Comparison of ENCODE assay signal across 8 cellular contexts in the genomic region with DNA sequence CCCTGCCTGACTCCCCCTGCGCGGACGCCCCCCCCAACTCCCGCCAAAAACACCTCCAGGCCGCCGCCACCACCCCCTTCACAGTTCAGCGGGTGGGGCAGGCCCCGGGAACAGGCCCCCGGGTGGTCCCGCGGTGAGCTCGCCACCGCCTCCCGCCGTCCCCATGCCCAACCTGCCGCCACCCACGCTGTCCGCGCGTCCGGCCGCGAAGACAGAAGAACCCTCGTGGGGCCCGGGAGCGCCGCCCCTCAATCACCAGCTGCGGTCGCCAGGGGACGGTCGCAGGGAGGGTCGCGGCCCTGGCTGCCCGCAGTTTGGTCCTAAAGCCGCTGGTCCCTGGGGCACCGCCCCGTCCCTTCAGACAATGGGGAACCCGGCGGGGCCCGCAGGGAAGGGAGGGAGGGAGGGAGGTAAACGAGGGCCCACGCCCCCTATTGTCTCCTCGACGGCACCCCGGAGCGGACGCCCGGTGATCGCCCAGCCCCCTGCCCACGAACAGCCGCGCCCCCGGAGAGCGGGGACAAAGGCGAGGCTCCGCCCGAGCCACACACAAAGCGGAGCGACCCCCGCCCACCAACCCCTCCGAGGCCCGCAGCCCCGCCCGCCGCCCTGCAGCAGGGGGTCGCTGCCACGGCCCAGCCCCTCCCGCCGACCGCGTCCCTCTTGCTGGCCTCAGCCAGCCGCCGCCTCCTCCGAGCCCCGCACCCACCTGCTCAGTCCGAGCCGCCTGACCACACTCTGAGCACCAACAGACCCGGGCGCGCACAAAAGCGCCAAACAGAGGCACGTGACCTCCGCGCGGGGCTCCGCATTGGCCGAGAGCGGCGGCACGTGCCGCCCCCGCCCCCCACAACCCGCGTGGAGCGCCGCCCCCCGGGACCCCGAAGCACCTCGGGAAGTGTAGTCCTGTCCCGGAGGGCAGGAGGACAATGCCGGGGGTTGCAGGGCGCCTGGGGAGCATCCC. TPM values are rescaled to one million over a fixed set of nuclear protein-coding genes. Genes with fewer than 3 reads are reported as not detected.
DNase-seq lines count a peak whose midpoint lies in the region; ATAC-seq lines count a peak whose summit lies in the region.

Gene STMN1 (minus strand): TSS at position 740 of the 964 bp plus-strand sequence. CDS start 1,743 bp downstream, outside the sequence.

- H3K36me3 ChIP-seq in endocrine pancreas (ENCODE audit: control insufficient read depth, insufficient read depth, low read length) = no peaks in the 10 kb centered on the region
- peaks cover 38% of the 10 kb centered on the region for H3K36me3 ChIP-seq in mesodermal cell (ENCODE audit: control insufficient read depth, insufficient read depth, low read length)

- H3K9ac ChIP-seq in endocrine pancreas (ENCODE audit: control insufficient read depth, insufficient read depth, low read length) = no peak within 1 kb of the TSS

- no peaks in the 10 kb centered on the region for H3K27me3 ChIP-seq in endocrine pancreas (ENCODE audit: control insufficient read depth, insufficient read depth, low read length)

- no peaks in the 10 kb centered on the region for H3K9me3 ChIP-seq in endocrine pancreas (ENCODE audit: control insufficient read depth, low read length)
- H3K9me3 ChIP-seq in mesodermal cell (ENCODE audit: control insufficient read depth, low read length) = no peaks in the 10 kb centered on the region

- H3K4me1 ChIP-seq in endocrine pancreas (ENCODE audit: control insufficient read depth, insufficient read depth, low read length) = peaks cover 12% of the 10 kb centered on the region
- peaks cover 14% of the 10 kb centered on the region for H3K4me1 ChIP-seq in mesodermal cell (ENCODE audit: control insufficient read depth, insufficient read depth, low read length, poor library complexity, severe bottlenecking)

- H3K4me3 ChIP-seq in endocrine pancreas (ENCODE audit: control insufficient read depth, insufficient read depth, low read length) (peak within 1 kb of the TSS; percentile 96), mesodermal cell (ENCODE audit: extremely low read depth, insufficient read depth, low read length, poor library complexity, severe bottlenecking) (peak within 1 kb of the TSS; percentile 65)

- peak; percentile 54 for ATAC-seq in GM19463 (IDR thresholded peaks at IDR 0.05; ENCODE audit: unreplicated experiment)

- H3K27ac ChIP-seq in mesodermal cell (ENCODE audit: low read depth, low read length, severe bottlenecking) = peak within 1 kb of the TSS; percentile 93

- 1% methylated on average over 52 to 68 of the region's 102 CpGs for WGBS in mesodermal cell (ENCODE audit: insufficient coverage in 2 of 2), 2 experiments

- DNase-seq in CMK (ENCODE audit: low read depth) = peak; percentile 88
- peak; percentile 87 for DNase-seq in HT-29 (ENCODE audit: low spot score)
- DNase-seq in NOMO-1 treated with DMSO at 0.1 percent for 48 hours (lab: John Stamatoyannopoulos, UW; ENCODE audit: unreplicated experiment) = peak; percentile 89
- DNase-seq in activated CD8-positive, alpha-beta memory T cell treated with anti-CD3 and anti-CD28 coated beads, Interleukin-2, amount 50 U/mL, for 1 hour (ENCODE audit: extremely low read depth) = peak; percentile 51
- peak; percentile 77 for DNase-seq in stimulated activated CD8-positive, alpha-beta memory T cell treated with anti-CD3 and anti-CD28 coated beads, Interleukin-15, amount 100 ng/mL, for 4 hours (ENCODE audit: low read depth in 2 of 2)

RNA-seq across cellular contexts. Expression of gene STMN1, which starts in this region (rescaled TPM):
- total RNA-seq in HT-29 (2014; rRNA removed; shearing (Covaris generic)) = 80.1 and 83.8 TPM in 2 replicates
- polyA plus RNA-seq in mesodermal cell (2013, experiment 1 of 2) = 857 TPM
- 919 TPM for polyA plus RNA-seq in mesodermal cell (2013, experiment 2 of 2)

Comparison
In these comparisons a context has a peak if more than half of its experiments do, and no peak if none do; other contexts are left out.
1. Peak in every context shown above with its lines: DNase-seq, ATAC-seq, H3K4me3 ChIP-seq and H3K27ac ChIP-seq.